ENCODE assay signal across 11 cellular contexts in genomic region chr13:31234729-31235128, GRCh38. TPM values are rescaled to one million over a fixed set of nuclear protein-coding genes. Genes with fewer than 3 reads are reported as not detected.
DNase-seq lines count a peak whose midpoint lies in the region; ATAC-seq and TF ChIP-seq lines count a peak whose summit lies in the region.
"Had no signal": no experiment of that assay in that cellular context is flagged by ENCODE, and none has a peak within 500 bp of the region (broad histone marks: within the 10 kb centered on the region; RNA-seq: fewer than 3 reads in every experiment).

No MANE protein-coding gene starts in this region.

- H2AFZ ChIP-seq in GM23248 (no peak overlapping the region), hepatocyte (no peak overlapping the region)

- no peak overlapping the region for H3K27ac ChIP-seq in GM23248
- H3K27ac ChIP-seq in hepatocyte = no peak overlapping the region
- H3K27ac ChIP-seq: transverse colon had no signal

- 63 to 73% methylated on average over 6 of the region's 6 CpGs for WGBS in GM23248 (ENCODE audit: low coverage in 1 of 2, low lambda C conversion rate in 2 of 2, missing lambda C conversion rate in 2 of 2), 2 experiments
- 76% methylated on average over 6 of the region's 6 CpGs for WGBS in hepatocyte (ENCODE audit: low lambda C conversion rate, missing lambda C conversion rate)

- no peaks in the 10 kb centered on the region for H3K4me1 ChIP-seq in GM23248 (ENCODE audit: insufficient read depth)
- H3K4me1 ChIP-seq in hepatocyte (ENCODE audit: insufficient read depth) = no peaks in the 10 kb centered on the region
- H3K4me1 ChIP-seq: transverse colon had no signal

- no peaks in the 10 kb centered on the region for H3K36me3 Mint-ChIP-seq in activated T-helper 17 cell treated with anti-CD3 and anti-CD28 coated beads, Interleukin-2, amount 50 U/mL, for 72 hours (ENCODE audit: low read depth)

- TF ChIP-seq CTCF in AG04449 (IDR thresholded peaks at IDR 0.05; ENCODE audit: insufficient read depth, low read length, missing control alignments) (peak; percentile 35), hepatocyte (IDR thresholded peaks at IDR 0.05; ENCODE audit: poor library complexity) (peak; percentile 8)

- no peaks in the 10 kb centered on the region for H3F3A ChIP-seq in GM23248 (ENCODE audit: insufficient read depth)

- H3K9me3 Mint-ChIP-seq in activated T-helper 17 cell treated with anti-CD3 and anti-CD28 coated beads, Interleukin-2, amount 50 U/mL, for 72 hours = no peaks in the 10 kb centered on the region
- H3K9me3 Mint-ChIP-seq: activated T-cell treated with anti-CD3 and anti-CD28 coated beads, Interleukin-2, amount 50 U/mL, for 4 hours had no signal

- peak overlapping the region; percentile 42 for H3K27ac Mint-ChIP-seq in activated T-helper 17 cell treated with anti-CD3 and anti-CD28 coated beads, Interleukin-2, amount 50 U/mL, for 72 hours

- H3K4me1 Mint-ChIP-seq in activated T-helper 17 cell treated with anti-CD3 and anti-CD28 coated beads, Interleukin-2, amount 50 U/mL, for 72 hours = no peaks in the 10 kb centered on the region

- no peak for DNase-seq in AG04449 (ENCODE audit: low read depth, low spot score)
- DNase-seq in GM23248 = peak; percentile 44
- DNase-seq in hepatocyte (ENCODE audit: low spot score) = no peak
- no peak for DNase-seq in activated T-cell treated with anti-CD3 and anti-CD28 coated beads for 4 hours
- DNase-seq in ureter (ENCODE audit: low spot score) = no peak
- DNase-seq in NCI-H226 = no peak
- DNase-seq: activated T-cell treated with anti-CD3 and anti-CD28 coated beads, Interleukin-2, amount 50 U/mL, for 4 hours; effector CD8-positive, alpha-beta T cell; transverse colon had no signal

- no peak for ATAC-seq in activated T-helper 17 cell treated with anti-CD3 and anti-CD28 coated beads, Interleukin-2, amount 50 U/mL, for 72 hours (replicated peaks)
- no peak for ATAC-seq in GM19035 (IDR thresholded peaks at IDR 0.05; ENCODE audit: unreplicated experiment)
- ATAC-seq: activated T-cell treated with anti-CD3 and anti-CD28 coated beads, Interleukin-2, amount 50 U/mL, for 4 hours had no signal

- H3K4me3 ChIP-seq in AG04449 (ENCODE audit: low read depth, low read length) (no peak overlapping the region), GM23248 (no peak overlapping the region), hepatocyte (no peak overlapping the region)
- H3K4me3 ChIP-seq: transverse colon had no signal

- H3K36me3 ChIP-seq in GM23248 (ENCODE audit: low read depth) = no peaks in the 10 kb centered on the region
- no peaks in the 10 kb centered on the region for H3K36me3 ChIP-seq in hepatocyte (replicated peaks; ENCODE audit: insufficient read depth, low read depth)
- H3K36me3 ChIP-seq: transverse colon had no signal

- H3K9me3 ChIP-seq in GM23248 (ENCODE audit: low read depth) (no peaks in the 10 kb centered on the region), hepatocyte (ENCODE audit: low read depth) (no peaks in the 10 kb centered on the region)
- H3K9me3 ChIP-seq: transverse colon had no signal

- in situ Hi-C loops in GM23248 (cut with MboI) = loop anchor here (10.0 to 25.0 kb wide), 2 partner anchors 190 to 503 kb away; partner anchors contain the start of gene RXFP2

- CTCF ChIA-PET in AG04449 (lab: Yijun Ruan, JAX) = interaction anchor here (0.7 to 22.8 kb wide), 11 partner anchors 12 to 563 kb away, joined by 3 to 419 read pairs (median 12); no protein-coding TSS in a partner anchor

- no peak overlapping the region for H3K4me3 Mint-ChIP-seq in activated T-helper 17 cell treated with anti-CD3 and anti-CD28 coated beads, Interleukin-2, amount 50 U/mL, for 72 hours
- H3K4me3 Mint-ChIP-seq: activated T-cell treated with anti-CD3 and anti-CD28 coated beads, Interleukin-2, amount 50 U/mL, for 4 hours had no signal

- H3K27me3 Mint-ChIP-seq in activated T-helper 17 cell treated with anti-CD3 and anti-CD28 coated beads, Interleukin-2, amount 50 U/mL, for 72 hours = no peaks in the 10 kb centered on the region

- H3K9ac ChIP-seq in GM23248 = no peak overlapping the region

- H3K27me3 ChIP-seq in GM23248 (replicated peaks; ENCODE audit: insufficient read depth) (no peaks in the 10 kb centered on the region), hepatocyte (no peaks in the 10 kb centered on the region)
- H3K27me3 ChIP-seq: transverse colon had no signal

- H3K4me2 ChIP-seq in GM23248 (ENCODE audit: unreplicated experiment) (no peak overlapping the region), hepatocyte (no peak overlapping the region)

- no peaks in the 10 kb centered on the region for H3K79me2 ChIP-seq in GM23248 (ENCODE audit: insufficient read depth)
- no peaks in the 10 kb centered on the region for H3K79me2 ChIP-seq in hepatocyte

- H3K9me2 ChIP-seq in GM23248 (ENCODE audit: insufficient read depth) (no peaks in the 10 kb centered on the region), hepatocyte (replicated peaks; ENCODE audit: insufficient read depth) (no peaks in the 10 kb centered on the region)

- no peaks in the 10 kb centered on the region for H4K20me1 ChIP-seq in GM23248 (ENCODE audit: insufficient read depth)
- H4K20me1 ChIP-seq in hepatocyte (ENCODE audit: insufficient read depth, poor library complexity, severe bottlenecking) = no peaks in the 10 kb centered on the region

- POLR2A ChIA-PET in AG04449 (lab: Yijun Ruan, JAX) = no interaction called here

RNA-seq across cellular contexts. Expression of gene B3GLCT, which starts 35.0 kb away (rescaled TPM):
- 18.3 and 20.2 TPM in 2 replicates for total RNA-seq in GM23248 (2014; rRNA removed; shearing (Covaris generic))
- polyA plus RNA-seq in GM23248 (2016; fragmentation: Nextera tagmentation; extraction: Ambion mirVana) (14.9 and 16.1 TPM in 2 replicates), hepatocyte (5.7 TPM in 2 replicates)
- 1 to 10 TPM; 4.1 to 4.6 TPM for total RNA-seq in activated T-helper 17 cell treated with anti-CD3 and anti-CD28 coated beads, Interleukin-2, amount 50 U/mL, for 72 hours
- total RNA-seq in hepatocyte (10.8 TPM in 2 replicates), ureter (4.1 TPM)
